ENCODE assay signal across 28 cellular contexts in the genomic region with DNA sequence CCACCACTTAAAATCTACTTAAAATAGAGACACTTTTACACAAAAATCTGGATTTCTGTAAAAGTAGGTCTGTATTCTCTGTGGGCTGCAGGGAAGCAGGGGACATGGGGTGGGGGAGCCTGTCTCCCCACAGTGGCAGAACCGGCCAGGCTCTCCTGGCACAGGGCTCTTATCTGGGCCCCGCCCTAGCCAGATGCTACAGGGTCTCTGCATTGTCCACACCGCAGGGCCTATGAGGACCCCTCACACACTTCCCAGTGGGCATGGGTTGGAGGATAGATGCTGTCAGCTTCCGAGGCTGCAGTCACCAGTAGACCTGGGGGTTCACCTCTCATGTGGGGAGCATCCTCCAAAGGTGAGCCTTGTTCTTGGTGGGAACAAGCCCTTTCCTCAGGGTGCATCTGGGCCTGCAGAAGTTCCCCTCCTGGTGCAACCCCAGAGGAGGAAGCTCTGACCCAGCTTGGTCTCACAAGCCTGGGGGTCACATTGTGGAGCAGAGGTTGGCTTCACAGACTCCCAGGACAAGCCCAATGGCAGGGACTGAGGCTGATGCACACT. TPM values are rescaled to one million over a fixed set of nuclear protein-coding genes. Genes with fewer than 3 reads are reported as not detected.
"Had no signal": no experiment of that assay in that cellular context is flagged by ENCODE, and none has a peak within 500 bp of the region (broad histone marks: within the 10 kb centered on the region; RNA-seq: fewer than 3 reads in every experiment).

No MANE protein-coding gene starts in this region.

- H3K4me1 Mint-ChIP-seq: activated naive CD8-positive, alpha-beta T cell treated with anti-CD3 and anti-CD28 coated beads, Interleukin-2, amount 10 ng/mL, durations not matched to agents 7 days and 5 days; T-cell had no signal

- H3K27ac ChIP-seq: adrenal gland, SK-N-MC had no signal

- FAIRE-seq: TTC549 had no signal

- H3K4me3 ChIP-seq: adrenal gland, MG63, SK-N-MC had no signal

- ATAC-seq: activated CD8-positive, alpha-beta T cell treated with anti-CD3 and anti-CD28 coated beads for 36 hours; Right ventricle myocardium inferior; T-cell had no signal

- DNase-seq: activated CD4-positive, alpha-beta T cell treated with anti-CD3 and anti-CD28 coated beads for 4 hours; activated CD4-positive, CD25-positive, alpha-beta regulatory T cell; activated CD8-positive, alpha-beta T cell treated with anti-CD3 and anti-CD28 coated beads for 36 hours; activated gamma-delta T cell; activated naive CD4-positive, alpha-beta T cell treated with anti-CD3 and anti-CD28 coated beads, Interleukin-2, amount 50 U/mL, for 16 hours; activated naive CD8-positive, alpha-beta T cell treated with anti-CD3 and anti-CD28 coated beads, Interleukin-2, amount 10 ng/mL, durations not matched to agents 7 days and 5 days; activated T-cell treated with anti-CD3 and anti-CD28 coated beads, Interleukin-2, amount 50 U/mL, for 24 hours; adrenal gland; anterior cingulate cortex; caudate nucleus; MG63; MV-4-11; NCI-H1092 treated with DMSO at 0.1 percent for 48 hours; NCI-H1417 treated with DMSO at 0.1 percent for 48 hours; NCI-H1694; NCI-H2029 treated with DMSO at 0.1 percent for 48 hours; NCI-H345; NCI-H510A; NCI-H69; NK-92 treated with Interleukin-12 subunit alpha and Interleukin-12 subunit beta, amount 100 ng/mL, for 24 hours; OCI-M1; T-cell; T-helper 2 cell; T1000 had no signal

- H3K4me3 Mint-ChIP-seq: activated CD8-positive, alpha-beta T cell treated with anti-CD3 and anti-CD28 coated beads for 36 hours; activated naive CD8-positive, alpha-beta T cell treated with anti-CD3 and anti-CD28 coated beads, Interleukin-2, amount 10 ng/mL, durations not matched to agents 7 days and 5 days; activated T-cell treated with anti-CD3 and anti-CD28 coated beads, Interleukin-2, amount 50 U/mL, for 24 hours; activated T-helper 1 cell treated with anti-CD3 and anti-CD28 coated beads, Interleukin-12 subunit alpha, Interleukin-12 subunit beta, Interleukin-2, Interleukin-4 antibody, amounts not matched to agents 30 ng/mL and 10 ng/mL and 1 ng/mL, durations not matched to agents 14 hours and 24 hours and 36 hours; T-cell had no signal

- H3K27ac Mint-ChIP-seq: activated CD8-positive, alpha-beta T cell treated with anti-CD3 and anti-CD28 coated beads for 36 hours; activated naive CD8-positive, alpha-beta T cell treated with anti-CD3 and anti-CD28 coated beads, Interleukin-2, amount 10 ng/mL, durations not matched to agents 7 days and 5 days; activated T-cell treated with anti-CD3 and anti-CD28 coated beads, Interleukin-2, amount 50 U/mL, for 24 hours; activated T-helper 1 cell treated with anti-CD3 and anti-CD28 coated beads, Interleukin-12 subunit alpha, Interleukin-12 subunit beta, Interleukin-2, Interleukin-4 antibody, amounts not matched to agents 30 ng/mL and 10 ng/mL and 1 ng/mL, durations not matched to agents 14 hours and 24 hours and 36 hours; T-cell had no signal

- H3K27me3 ChIP-seq: adrenal gland, MG63 had no signal

- H3K9me3 ChIP-seq: adrenal gland, MG63 had no signal

- H3K36me3 ChIP-seq: adrenal gland, MG63 had no signal

- H3K36me3 Mint-ChIP-seq: activated naive CD8-positive, alpha-beta T cell treated with anti-CD3 and anti-CD28 coated beads, Interleukin-2, amount 10 ng/mL, durations not matched to agents 7 days and 5 days; T-cell had no signal

- H3K27me3 Mint-ChIP-seq: activated CD8-positive, alpha-beta T cell treated with anti-CD3 and anti-CD28 coated beads for 36 hours; activated T-cell treated with anti-CD3 and anti-CD28 coated beads, Interleukin-2, amount 50 U/mL, for 24 hours; T-cell had no signal

- H3K9me3 Mint-ChIP-seq: activated CD8-positive, alpha-beta T cell treated with anti-CD3 and anti-CD28 coated beads for 36 hours; activated naive CD8-positive, alpha-beta T cell treated with anti-CD3 and anti-CD28 coated beads, Interleukin-2, amount 10 ng/mL, durations not matched to agents 7 days and 5 days; activated T-cell treated with anti-CD3 and anti-CD28 coated beads, Interleukin-2, amount 50 U/mL, for 24 hours; activated T-helper 1 cell treated with anti-CD3 and anti-CD28 coated beads, Interleukin-12 subunit alpha, Interleukin-12 subunit beta, Interleukin-2, Interleukin-4 antibody, amounts not matched to agents 30 ng/mL and 10 ng/mL and 1 ng/mL, durations not matched to agents 14 hours and 24 hours and 36 hours; T-cell had no signal

- H3K4me1 ChIP-seq: adrenal gland had no signal

RNA-seq across cellular contexts. Expression of a gene that starts 15.4 kb away (rescaled TPM):
- total RNA-seq: activated CD8-positive, alpha-beta T cell treated with anti-CD3 and anti-CD28 coated beads for 36 hours; activated naive CD8-positive, alpha-beta T cell treated with anti-CD3 and anti-CD28 coated beads, Interleukin-2, amount 10 ng/mL, durations not matched to agents 7 days and 5 days; activated T-helper 1 cell treated with anti-CD3 and anti-CD28 coated beads, Interleukin-12 subunit alpha, Interleukin-12 subunit beta, Interleukin-2, Interleukin-4 antibody, amounts not matched to agents 30 ng/mL and 10 ng/mL and 1 ng/mL, durations not matched to agents 14 hours and 24 hours and 36 hours; adrenal gland; T-cell had no signal
